In genomic region chr2:223688094-223688835, GRCh38 we compare ENCODE assay signal across 22 cellular contexts.
DNase-seq lines count a peak whose midpoint lies in the region; TF ChIP-seq lines count a peak whose summit lies in the region.
"Had no signal": no experiment of that assay in that cellular context is flagged by ENCODE, and none has a peak within 500 bp of the region (broad histone marks: within the 10 kb centered on the region; RNA-seq: fewer than 3 reads in every experiment).

No MANE protein-coding gene starts in this region.

- no peak for TF ChIP-seq CTCF in neural progenitor cell (IDR thresholded peaks at IDR 0.05)

- no peaks in the 10 kb centered on the region for H4K20me1 ChIP-seq in neural progenitor cell (ENCODE audit: low read depth)

- H3K36me3 ChIP-seq in neural progenitor cell: no peaks in the 10 kb centered on the region
- H3K36me3 ChIP-seq: esophagus muscularis mucosa, WERI-Rb-1 had no signal

- peaks cover 3% of the 10 kb centered on the region for H3K36me3 Mint-ChIP-seq in neural progenitor cell
- H3K36me3 Mint-ChIP-seq: stimulated activated naive B cell treated with anti-CD40 and anti-IgM and Interleukin-4, amounts not matched to agents 10 μg/mL and 1 μg/mL and 100 μg/mL, for 72 hours had no signal

- no peak overlapping the region for H3K4me3 Mint-ChIP-seq in neural progenitor cell
- H3K4me3 Mint-ChIP-seq: activated CD8-positive, alpha-beta T cell treated with anti-CD3 and anti-CD28 coated beads for 36 hours; H9; nephron; stimulated activated naive B cell treated with anti-CD40 and anti-IgM and Interleukin-4, amounts not matched to agents 10 μg/mL and 1 μg/mL and 100 μg/mL, for 72 hours had no signal

- H3K9me3 Mint-ChIP-seq in neural progenitor cell: peaks cover 2% of the 10 kb centered on the region
- H3K9me3 Mint-ChIP-seq: activated CD8-positive, alpha-beta T cell treated with anti-CD3 and anti-CD28 coated beads for 36 hours; H9; nephron; stimulated activated naive B cell treated with anti-CD40 and anti-IgM and Interleukin-4, amounts not matched to agents 10 μg/mL and 1 μg/mL and 100 μg/mL, for 72 hours had no signal

- no peak overlapping the region for H3K9ac ChIP-seq in neural progenitor cell

- H3K27ac Mint-ChIP-seq in neural progenitor cell: no peak overlapping the region
- H3K27ac Mint-ChIP-seq: activated CD8-positive, alpha-beta T cell treated with anti-CD3 and anti-CD28 coated beads for 36 hours; H9; nephron; stimulated activated naive B cell treated with anti-CD40 and anti-IgM and Interleukin-4, amounts not matched to agents 10 μg/mL and 1 μg/mL and 100 μg/mL, for 72 hours had no signal

- DNase-seq in NCI-H1092 treated with DMSO at 0.1 percent for 48 hours (lab: John Stamatoyannopoulos, UW) (peak; percentile 55), NCI-H2227 treated with DMSO at 0.1 percent for 48 hours (lab: John Stamatoyannopoulos, UW) (peak; percentile 92), ecto neural progenitor cell (ENCODE audit: low spot score) (peak; percentile 49), neural progenitor cell (ENCODE audit: low spot score) (peak; percentile 30), hepatic stellate cell (ENCODE audit: low spot score) (no peak), SW 1271 (lab: John Stamatoyannopoulos, UW) (no peak), SHP77 treated with DMSO at 0.1 percent for 48 hours (lab: John Stamatoyannopoulos, UW) (no peak)
- DNase-seq in activated effector memory CD4-positive, alpha-beta T cell treated with anti-CD3 and anti-CD28 coated beads, Interleukin-2, amount 50 U/mL, for 16 hours: no peak
- DNase-seq: activated CD8-positive, alpha-beta T cell treated with anti-CD3 and anti-CD28 coated beads for 36 hours; C1 segment of cervical spinal cord; caudate nucleus; DMS79 treated with DMSO at 0.1 percent for 48 hours; H9; KG1; NCI-H1048; NCI-H774; stimulated activated CD4-positive, alpha-beta T cell treated with anti-CD3 and anti-CD28 coated beads, Interleukin-12 subunit alpha, Interleukin-12 subunit beta, amount 100 ng/mL, for 4 hours; stimulated activated naive B cell treated with anti-CD40 and anti-IgM and Interleukin-4, amounts not matched to agents 10 μg/mL and 1 μg/mL and 100 μg/mL, for 72 hours; trophoblast cell; WERI-Rb-1 had no signal

- no peaks in the 10 kb centered on the region for H3F3A ChIP-seq in neural progenitor cell (ENCODE audit: low read depth)

- H3K27ac ChIP-seq in neural progenitor cell: no peak overlapping the region
- H3K27ac ChIP-seq: esophagus muscularis mucosa, WERI-Rb-1 had no signal

- H3K4me1 ChIP-seq in neural progenitor cell: no peaks in the 10 kb centered on the region

- no peak overlapping the region for H3K4me2 ChIP-seq in neural progenitor cell

- H3K27me3 Mint-ChIP-seq in neural progenitor cell (ENCODE audit: insufficient read depth, low read depth): no peaks in the 10 kb centered on the region

- H3K4me3 ChIP-seq in neural progenitor cell: no peak overlapping the region
- H3K4me3 ChIP-seq: esophagus muscularis mucosa had no signal

- no peaks in the 10 kb centered on the region for H3K79me2 ChIP-seq in neural progenitor cell (ENCODE audit: low read depth)

- H2AFZ ChIP-seq in neural progenitor cell (replicated peaks): peak overlapping the region; percentile 40

- peaks cover 18% of the 10 kb centered on the region for H3K4me1 Mint-ChIP-seq in neural progenitor cell
- H3K4me1 Mint-ChIP-seq: nephron; stimulated activated naive B cell treated with anti-CD40 and anti-IgM and Interleukin-4, amounts not matched to agents 10 μg/mL and 1 μg/mL and 100 μg/mL, for 72 hours had no signal

- no peaks in the 10 kb centered on the region for H3K27me3 ChIP-seq in neural progenitor cell
- H3K27me3 ChIP-seq: esophagus muscularis mucosa had no signal

- H3K9me3 ChIP-seq in neural progenitor cell (ENCODE audit: low read depth): no peaks in the 10 kb centered on the region
- H3K9me3 ChIP-seq: esophagus muscularis mucosa had no signal

Comparison
In these comparisons a context has a peak if more than half of its experiments do, and no peak if none do; other contexts are left out.
1. DNase-seq: peak in NCI-H1092 treated with DMSO at 0.1 percent for 48 hours (single experiment), NCI-H2227 treated with DMSO at 0.1 percent for 48 hours (single experiment), ecto neural progenitor cell (single experiment) and neural progenitor cell (single experiment); none in hepatic stellate cell (single experiment), SW 1271 (0 of 2), SHP77 treated with DMSO at 0.1 percent for 48 hours (single experiment) and activated effector memory CD4-positive, alpha-beta T cell treated with anti-CD3 and anti-CD28 coated beads, Interleukin-2, amount 50 U/mL, for 16 hours (single experiment).